Comparison of ENCODE assay signal across 15 cellular contexts in the genomic region with DNA sequence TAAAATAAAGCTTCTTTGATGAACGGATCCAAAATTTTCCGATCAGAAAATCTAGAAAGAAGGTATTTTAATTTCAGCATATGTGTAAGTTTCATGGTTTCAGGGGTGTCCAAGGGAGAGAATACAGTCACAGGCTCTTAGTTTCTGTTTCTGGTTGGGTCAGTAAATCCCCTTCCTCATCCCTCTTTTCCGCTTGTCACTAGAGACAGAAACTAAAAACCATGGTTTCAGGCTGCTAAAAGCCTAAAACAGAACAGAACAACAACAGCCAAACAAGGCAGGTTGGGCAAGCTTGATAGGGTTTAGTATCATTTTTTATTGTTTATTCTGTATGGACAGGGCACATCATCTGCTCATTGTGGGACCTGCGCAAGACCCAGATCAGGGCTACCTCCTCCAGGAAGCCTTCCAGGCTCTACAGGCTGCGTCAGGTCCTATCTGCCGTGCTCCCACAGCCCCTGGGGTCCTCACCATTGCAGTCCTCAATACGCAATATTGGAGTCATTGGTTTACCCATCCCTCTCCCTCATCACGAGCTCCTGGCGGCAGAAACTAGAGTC.
"Had no signal": no experiment of that assay in that cellular context is flagged by ENCODE, and none has a peak within 500 bp of the region (broad histone marks: within the 10 kb centered on the region; RNA-seq: fewer than 3 reads in every experiment).

No MANE protein-coding gene starts in this region.

- H2AFZ ChIP-seq: parathyroid adenoma had no signal

- H3K9me3 ChIP-seq: gastrocnemius medialis, left ventricle myocardium inferior, thyroid gland had no signal

- H3K27ac ChIP-seq: epithelial cell of prostate, gastrocnemius medialis, left ventricle myocardium inferior, parathyroid adenoma, thyroid gland had no signal

- H3K79me2 ChIP-seq: parathyroid adenoma had no signal

- H3K27me3 ChIP-seq: thyroid gland had no signal

- DNase-seq: activated CD4-positive, alpha-beta memory T cell treated with anti-CD3 and anti-CD28 coated beads, Interleukin-2, amount 10 ng/mL, durations not matched to agents 7 days and 5 days; activated CD4-positive, alpha-beta T cell treated with anti-CD3 and anti-CD28 coated beads for 1 hour; activated CD8-positive, alpha-beta memory T cell treated with anti-CD3 and anti-CD28 coated beads, Interleukin-2, amount 50 U/mL, for 48 hours; activated naive CD4-positive, alpha-beta T cell treated with anti-CD3 and anti-CD28 coated beads, Interleukin-2, amount 50 U/mL, for 16 hours; amygdala; cortex of kidney; effector CD8-positive, alpha-beta T cell; gastrocnemius medialis; kidney; left ventricle myocardium inferior; stimulated activated CD4-positive, alpha-beta T cell treated with anti-CD3 and anti-CD28 coated beads, Interleukin-4, amount 100 ng/mL, for 4 hours; T-helper 9 cell; thyroid gland had no signal

- H3K9ac ChIP-seq: parathyroid adenoma had no signal

- H3K36me3 ChIP-seq: gastrocnemius medialis, left ventricle myocardium inferior, thyroid gland had no signal

- H3K4me3 ChIP-seq: gastrocnemius medialis, left ventricle myocardium inferior, thyroid gland had no signal
